ENCODE assay signal across 8 cellular contexts in the genomic region with DNA sequence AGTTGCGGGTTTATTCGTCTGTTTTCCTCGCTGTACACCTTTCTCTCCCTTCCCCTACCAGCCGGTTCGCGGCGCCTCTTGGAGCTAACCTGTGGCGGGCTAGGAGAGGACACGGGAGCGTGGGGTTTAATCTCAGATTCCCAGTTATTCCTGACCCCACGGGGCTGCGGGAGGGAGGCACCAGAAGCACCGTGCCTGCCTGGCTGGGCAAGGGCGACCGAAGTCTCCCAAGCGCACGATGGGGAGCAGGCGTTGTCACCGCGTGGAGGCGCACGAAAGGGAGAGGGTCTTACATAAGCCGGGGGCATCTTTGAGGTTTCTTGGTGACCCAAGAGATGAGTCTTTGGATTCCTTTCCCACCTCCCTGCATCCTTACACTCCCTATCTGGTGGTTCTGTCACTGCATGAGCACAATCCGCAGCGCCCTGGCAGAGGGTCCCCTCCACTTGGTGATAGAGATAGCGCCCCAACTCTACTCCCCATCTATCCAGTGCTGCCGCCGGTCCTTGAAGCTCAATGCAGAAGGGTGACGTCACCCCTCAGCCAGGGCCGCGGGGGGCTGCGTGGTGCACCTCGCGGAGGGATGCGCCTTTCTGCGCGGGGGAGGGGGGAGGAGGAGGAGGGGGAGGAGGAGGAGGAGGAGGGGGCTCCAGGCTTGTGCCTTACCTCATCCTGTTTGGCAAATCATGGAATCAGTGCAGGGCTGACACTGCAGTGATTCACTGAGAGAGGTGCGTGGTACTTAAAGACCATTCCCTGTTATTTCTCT. TPM values are rescaled to one million over a fixed set of nuclear protein-coding genes. Genes with fewer than 3 reads are reported as not detected.
DNase-seq lines count a peak whose midpoint lies in the region; ATAC-seq and TF ChIP-seq lines count a peak whose summit lies in the region.

No MANE protein-coding gene starts in this region.

- H3K27me3 Mint-ChIP-seq in neural progenitor cell (ENCODE audit: insufficient read depth, low read depth) = no peaks in the 10 kb centered on the region

- no peak for TF ChIP-seq EP300 in gastroesophageal sphincter (IDR thresholded peaks at IDR 0.05)

- peak; percentile 57 for DNase-seq in NCI-H1092 treated with DMSO at 0.1 percent for 48 hours (lab: John Stamatoyannopoulos, UW)
- peak; percentile 24 for DNase-seq in activated T-cell treated with anti-CD3 and anti-CD28 coated beads, Interleukin-2, amount 50 U/mL, for 48 hours
- peak; percentile 50 for DNase-seq in neural progenitor cell (ENCODE audit: low spot score)
- DNase-seq in ureter (ENCODE audit: low spot score) = no peak
- no peak for DNase-seq in Karpas-422

- peaks cover 2% of the 10 kb centered on the region for H3K9me3 Mint-ChIP-seq in neural progenitor cell

- H3K36me3 ChIP-seq in BLaER1 (no peaks in the 10 kb centered on the region), gastroesophageal sphincter (no peaks in the 10 kb centered on the region), neural progenitor cell (no peaks in the 10 kb centered on the region), Karpas-422 (ENCODE audit: insufficient read depth, low read length) (no peaks in the 10 kb centered on the region)

- H3K79me2 ChIP-seq in neural progenitor cell (ENCODE audit: low read depth) (no peaks in the 10 kb centered on the region), Karpas-422 (ENCODE audit: low read length) (no peaks in the 10 kb centered on the region)

- no peak for TF ChIP-seq CTCF in gastroesophageal sphincter (IDR thresholded peaks at IDR 0.05)
- TF ChIP-seq CTCF in neural progenitor cell (IDR thresholded peaks at IDR 0.05) = peak; percentile 24

- H2AFZ ChIP-seq in neural progenitor cell (replicated peaks) (peak overlapping the region; percentile 89), Karpas-422 (ENCODE audit: low read length) (no peak overlapping the region)

- H3K4me1 Mint-ChIP-seq in neural progenitor cell = peaks cover 3% of the 10 kb centered on the region

- H4K20me1 ChIP-seq in BLaER1 (no peaks in the 10 kb centered on the region), neural progenitor cell (ENCODE audit: low read depth) (no peaks in the 10 kb centered on the region), Karpas-422 (ENCODE audit: insufficient read depth, low read depth, low read length) (no peaks in the 10 kb centered on the region)

- no peaks in the 10 kb centered on the region for H3K9me2 ChIP-seq in Karpas-422 (replicated peaks; ENCODE audit: insufficient read depth, low read length)

- H3K27me3 ChIP-seq in BLaER1 (no peaks in the 10 kb centered on the region; the same call in 1 of the 2 replicates), gastroesophageal sphincter (no peaks in the 10 kb centered on the region), neural progenitor cell (peaks cover 23% of the 10 kb centered on the region), Karpas-422 (ENCODE audit: low read length) (no peaks in the 10 kb centered on the region)

- no peak for TF ChIP-seq POLR2A in gastroesophageal sphincter (IDR thresholded peaks at IDR 0.05)

- H3K4me3 ChIP-seq in BLaER1 = peak overlapping the region; percentile 63
- peak overlapping the region; percentile 60 to 69 for H3K4me3 ChIP-seq in gastroesophageal sphincter
- H3K4me3 ChIP-seq in neural progenitor cell = peak overlapping the region; percentile 59
- no peak overlapping the region for H3K4me3 ChIP-seq in Karpas-422 (ENCODE audit: low read length)

- no peak overlapping the region for H3K27ac Mint-ChIP-seq in neural progenitor cell

- H3K4me1 ChIP-seq in BLaER1 (peaks cover 7% of the 10 kb centered on the region; the same call in 1 of the 2 replicates), gastroesophageal sphincter (peaks cover 0 to 22% (median 0%) of the 10 kb centered on the region in 3 donors), neural progenitor cell (no peaks in the 10 kb centered on the region), Karpas-422 (ENCODE audit: low read length) (no peaks in the 10 kb centered on the region)

- H3K4me3 Mint-ChIP-seq in neural progenitor cell = peak overlapping the region; percentile 94

- peak overlapping the region; percentile 68 for H3K4me2 ChIP-seq in BLaER1
- H3K4me2 ChIP-seq in neural progenitor cell = peak overlapping the region; percentile 77
- no peak overlapping the region for H3K4me2 ChIP-seq in Karpas-422 (ENCODE audit: low read depth, low read length, poor library complexity, severe bottlenecking)

- no peaks in the 10 kb centered on the region for H3K9me3 ChIP-seq in BLaER1
- H3K9me3 ChIP-seq in gastroesophageal sphincter = no peaks in the 10 kb centered on the region
- no peaks in the 10 kb centered on the region for H3K9me3 ChIP-seq in neural progenitor cell (ENCODE audit: low read depth)
- no peaks in the 10 kb centered on the region for H3K9me3 ChIP-seq in Karpas-422 (ENCODE audit: low read length)

- H3F3A ChIP-seq in neural progenitor cell (ENCODE audit: low read depth) = no peaks in the 10 kb centered on the region

- H3K27ac ChIP-seq in BLaER1 = no peak overlapping the region
- H3K27ac ChIP-seq in gastroesophageal sphincter = peak overlapping the region in 3 of 4 donors; percentile 60 to 73 (median 69)
- H3K27ac ChIP-seq in neural progenitor cell = no peak overlapping the region
- H3K27ac ChIP-seq in Karpas-422 (ENCODE audit: low read length) = no peak overlapping the region

- H3K9ac ChIP-seq in BLaER1 = no peak overlapping the region
- H3K9ac ChIP-seq in neural progenitor cell = no peak overlapping the region
- H3K9ac ChIP-seq in Karpas-422 (ENCODE audit: low read length) = no peak overlapping the region

- no peak for ATAC-seq in gastroesophageal sphincter
- ATAC-seq in HG02588 (IDR thresholded peaks at IDR 0.05; ENCODE audit: unreplicated experiment) = no peak

- WGBS in gastroesophageal sphincter (ENCODE audit: low coverage in 1 of 2), 2 donors = 0 to 47% methylated on average over 1 to 7 of the region's 38 CpGs

- H3K36me3 Mint-ChIP-seq in neural progenitor cell = no peaks in the 10 kb centered on the region

RNA-seq across cellular contexts. Expression of a gene that starts 0.8 kb away (rescaled TPM):
- total RNA-seq in gastroesophageal sphincter = 10 to 100 TPM in 3 of 4 donors, 1 to 10 TPM in 1; 6.5 to 50.5 (median 25.2) TPM
- 8.6 and 12.7 TPM in 2 replicates for total RNA-seq in neural progenitor cell (ENCODE audit: low replicate concordance)
- total RNA-seq in ureter = 47.0 TPM
- total RNA-seq in Karpas-422 (2014; rRNA removed; shearing (Covaris generic); ENCODE audit: low replicate concordance) = not detected in 2 replicates

Comparison
In these comparisons a context has a peak if more than half of its experiments do, and no peak if none do; other contexts are left out.
1. H3K27ac ChIP-seq: peak in gastroesophageal sphincter (3 of 4); none in BLaER1 (single experiment), neural progenitor cell (single experiment) and Karpas-422 (single experiment).
2. DNase-seq: peak in NCI-H1092 treated with DMSO at 0.1 percent for 48 hours (single experiment), activated T-cell treated with anti-CD3 and anti-CD28 coated beads, Interleukin-2, amount 50 U/mL, for 48 hours (2 of 2) and neural progenitor cell (single experiment); none in ureter (single experiment) and Karpas-422 (single experiment).